In the genomic region with DNA sequence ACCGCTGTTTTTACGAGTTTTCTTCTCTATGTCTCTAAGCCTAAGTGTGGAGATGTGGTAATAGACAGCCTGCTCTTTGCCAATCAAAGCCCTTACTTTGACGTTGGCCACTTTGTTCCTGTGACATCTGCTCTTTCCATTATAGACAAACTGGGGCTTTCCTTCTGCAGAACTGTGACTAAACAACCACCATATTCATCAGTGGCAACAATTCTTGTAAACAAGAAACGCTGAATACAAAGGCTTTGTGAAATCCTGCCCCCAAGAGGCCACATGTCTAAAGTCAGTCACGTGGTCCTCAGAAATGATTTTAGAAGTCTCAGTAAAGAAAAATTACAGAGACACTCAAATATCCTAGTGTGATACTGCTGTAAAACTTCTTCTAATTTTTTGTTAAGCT, we compare ENCODE assay signal across 1 cellular context.
TF ChIP-seq lines count a peak whose summit lies in the region.

No MANE protein-coding gene starts in this region.

TF ChIP-seq in HepG2, 621 proteins besides CTCF, POLR2A, EP300 and RAD21 (continued from another document and continues in another):
- TF ChIP-seq NFIB (CRISPR knock-in tag; IDR thresholded peaks at IDR 0.05; ENCODE audit: borderline replicate concordance) (no peak), E2F1 (CRISPR knock-in tag; IDR thresholded peaks at IDR 0.05) (no peak), SMC3 (IDR thresholded peaks at IDR 0.05; ENCODE audit: low read length) (peak; percentile 46), RXRB (CRISPR knock-in tag; IDR thresholded peaks at IDR 0.05; ENCODE audit: borderline replicate concordance) (peak; percentile 24; the same call in 1 of the 2 replicates), ZMYM3 (CRISPR knock-in tag; IDR thresholded peaks at IDR 0.05) (no peak), ZNF644 (CRISPR knock-in tag; IDR thresholded peaks at IDR 0.05; ENCODE audit: low read depth) (0 out of 2 replicates have a peak, but pooled peaks have one; percentile 18), FOSL1 (CRISPR knock-in tag; IDR thresholded peaks at IDR 0.05; ENCODE audit: borderline replicate concordance) (no peak), FOXA3 (CRISPR knock-in tag; IDR thresholded peaks at IDR 0.05) (peak; percentile 85), TEAD3 (CRISPR knock-in tag; optimal IDR thresholded peaks at IDR 0.05; ENCODE audit: borderline replicate concordance) (peak; percentile 30), ZNF280D (CRISPR knock-in tag; IDR thresholded peaks at IDR 0.05) (no peak), PITX1 (CRISPR knock-in tag; IDR thresholded peaks at IDR 0.05) (no peak), HOMEZ (CRISPR knock-in tag; IDR thresholded peaks at IDR 0.05; ENCODE audit: low read depth) (peak; percentile 48; the same call in 1 of the 2 replicates), USF2 (IDR thresholded peaks at IDR 0.05; ENCODE audit: low read depth, low read length) (peak; percentile 90), USF2 (CRISPR knock-in tag; IDR thresholded peaks at IDR 0.05; ENCODE audit: borderline replicate concordance) (peak; percentile 83; the same call in 1 of the 2 replicates), MYC (CRISPR knock-in tag; IDR thresholded peaks at IDR 0.05; ENCODE audit: borderline replicate concordance) (no peak), POGZ (CRISPR knock-in tag; IDR thresholded peaks at IDR 0.05) (peak; percentile 65), HDAC6 (IDR thresholded peaks at IDR 0.05; ENCODE audit: low read depth, low read length) (no peak), NKX3-1 (CRISPR knock-in tag; IDR thresholded peaks at IDR 0.05) (no peak), ZNF7 (CRISPR knock-in tag; IDR thresholded peaks at IDR 0.05) (no peak), SPEN (CRISPR knock-in tag; IDR thresholded peaks at IDR 0.05; ENCODE audit: low read depth) (no peak), ZNF879 (CRISPR knock-in tag; IDR thresholded peaks at IDR 0.05) (no peak), MAF1 (CRISPR knock-in tag; IDR thresholded peaks at IDR 0.05; ENCODE audit: borderline replicate concordance) (no peak), CBFB (CRISPR knock-in tag; IDR thresholded peaks at IDR 0.05) (no peak), SOX5 (CRISPR knock-in tag; IDR thresholded peaks at IDR 0.05; ENCODE audit: borderline replicate concordance) (peak; percentile 67; the same call in 1 of the 2 replicates), SETDB1 (CRISPR knock-in tag; IDR thresholded peaks at IDR 0.05; ENCODE audit: borderline replicate concordance) (no peak), FOXK1 (CRISPR knock-in tag; IDR thresholded peaks at IDR 0.05; ENCODE audit: borderline replicate concordance, low read depth) (peak; percentile 50; the same call in 1 of the 2 replicates), SAP130 (CRISPR knock-in tag; IDR thresholded peaks at IDR 0.05; ENCODE audit: low read depth) (peak; percentile 54; the same call in 1 of the 2 replicates), ZNF605 (CRISPR knock-in tag; IDR thresholded peaks at IDR 0.05) (no peak), STAG1 (CRISPR knock-in tag; IDR thresholded peaks at IDR 0.05) (peak; percentile 62), ATF3 (CRISPR knock-in tag; IDR thresholded peaks at IDR 0.05) (no peak), ZNF709 (CRISPR knock-in tag; IDR thresholded peaks at IDR 0.05) (no peak), ZNF607 (CRISPR knock-in tag; IDR thresholded peaks at IDR 0.05; ENCODE audit: borderline replicate concordance) (no peak), SOX6 (IDR thresholded peaks at IDR 0.05) (no peak), SOX6 (CRISPR knock-in tag; IDR thresholded peaks at IDR 0.05) (peak; percentile 82), ATF2 (CRISPR knock-in tag; IDR thresholded peaks at IDR 0.05) (0 out of 2 replicates have a peak, but pooled peaks have one; percentile 23), FOXO1 (CRISPR knock-in tag; IDR thresholded peaks at IDR 0.05) (peak; percentile 39; the same call in 1 of the 2 replicates), YY1 (IDR thresholded peaks at IDR 0.05; ENCODE audit: insufficient read depth, insufficient replicate concordance, low read depth, low read length) (no peak), FOXA1 (IDR thresholded peaks at IDR 0.05) (no peak), FOXA1 (CRISPR knock-in tag; IDR thresholded peaks at IDR 0.05) (peak; percentile 70), ZNF547 (CRISPR knock-in tag; IDR thresholded peaks at IDR 0.05) (no peak), POGK (CRISPR knock-in tag; conservative IDR thresholded peaks at IDR 0.05) (no peak), HOXA3 (CRISPR knock-in tag; IDR thresholded peaks at IDR 0.05) (no peak), CAMTA2 (CRISPR knock-in tag; IDR thresholded peaks at IDR 0.05; ENCODE audit: borderline replicate concordance) (no peak), ZNF746 (CRISPR knock-in tag; IDR thresholded peaks at IDR 0.05) (no peak)
- TF ChIP-seq, protein P1, sequence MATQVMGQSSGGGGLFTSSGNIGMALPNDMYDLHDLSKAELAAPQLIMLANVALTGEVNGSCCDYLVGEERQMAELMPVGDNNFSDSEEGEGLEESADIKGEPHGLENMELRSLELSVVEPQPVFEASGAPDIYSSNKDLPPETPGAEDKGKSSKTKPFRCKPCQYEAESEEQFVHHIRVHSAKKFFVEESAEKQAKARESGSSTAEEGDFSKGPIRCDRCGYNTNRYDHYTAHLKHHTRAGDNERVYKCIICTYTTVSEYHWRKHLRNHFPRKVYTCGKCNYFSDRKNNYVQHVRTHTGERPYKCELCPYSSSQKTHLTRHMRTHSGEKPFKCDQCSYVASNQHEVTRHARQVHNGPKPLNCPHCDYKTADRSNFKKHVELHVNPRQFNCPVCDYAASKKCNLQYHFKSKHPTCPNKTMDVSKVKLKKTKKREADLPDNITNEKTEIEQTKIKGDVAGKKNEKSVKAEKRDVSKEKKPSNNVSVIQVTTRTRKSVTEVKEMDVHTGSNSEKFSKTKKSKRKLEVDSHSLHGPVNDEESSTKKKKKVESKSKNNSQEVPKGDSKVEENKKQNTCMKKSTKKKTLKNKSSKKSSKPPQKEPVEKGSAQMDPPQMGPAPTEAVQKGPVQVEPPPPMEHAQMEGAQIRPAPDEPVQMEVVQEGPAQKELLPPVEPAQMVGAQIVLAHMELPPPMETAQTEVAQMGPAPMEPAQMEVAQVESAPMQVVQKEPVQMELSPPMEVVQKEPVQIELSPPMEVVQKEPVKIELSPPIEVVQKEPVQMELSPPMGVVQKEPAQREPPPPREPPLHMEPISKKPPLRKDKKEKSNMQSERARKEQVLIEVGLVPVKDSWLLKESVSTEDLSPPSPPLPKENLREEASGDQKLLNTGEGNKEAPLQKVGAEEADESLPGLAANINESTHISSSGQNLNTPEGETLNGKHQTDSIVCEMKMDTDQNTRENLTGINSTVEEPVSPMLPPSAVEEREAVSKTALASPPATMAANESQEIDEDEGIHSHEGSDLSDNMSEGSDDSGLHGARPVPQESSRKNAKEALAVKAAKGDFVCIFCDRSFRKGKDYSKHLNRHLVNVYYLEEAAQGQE (IDR thresholded peaks at IDR 0.05; ENCODE audit: borderline replicate concordance in 1 of 2, low read depth in 1 of 2, low read length in 2 of 2), result no peak
- TF ChIP-seq, protein P2, sequence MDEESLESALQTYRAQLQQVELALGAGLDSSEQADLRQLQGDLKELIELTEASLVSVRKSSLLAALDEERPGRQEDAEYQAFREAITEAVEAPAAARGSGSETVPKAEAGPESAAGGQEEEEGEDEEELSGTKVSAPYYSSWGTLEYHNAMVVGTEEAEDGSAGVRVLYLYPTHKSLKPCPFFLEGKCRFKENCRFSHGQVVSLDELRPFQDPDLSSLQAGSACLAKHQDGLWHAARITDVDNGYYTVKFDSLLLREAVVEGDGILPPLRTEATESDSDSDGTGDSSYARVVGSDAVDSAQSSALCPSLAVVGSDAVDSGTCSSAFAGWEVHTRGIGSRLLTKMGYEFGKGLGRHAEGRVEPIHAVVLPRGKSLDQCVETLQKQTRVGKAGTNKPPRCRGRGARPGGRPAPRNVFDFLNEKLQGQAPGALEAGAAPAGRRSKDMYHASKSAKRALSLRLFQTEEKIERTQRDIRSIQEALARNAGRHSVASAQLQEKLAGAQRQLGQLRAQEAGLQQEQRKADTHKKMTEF (CRISPR knock-in tag; IDR thresholded peaks at IDR 0.05), result peak; percentile 36; the same call in 1 of the 2 replicates
- TF ChIP-seq, protein P3, sequence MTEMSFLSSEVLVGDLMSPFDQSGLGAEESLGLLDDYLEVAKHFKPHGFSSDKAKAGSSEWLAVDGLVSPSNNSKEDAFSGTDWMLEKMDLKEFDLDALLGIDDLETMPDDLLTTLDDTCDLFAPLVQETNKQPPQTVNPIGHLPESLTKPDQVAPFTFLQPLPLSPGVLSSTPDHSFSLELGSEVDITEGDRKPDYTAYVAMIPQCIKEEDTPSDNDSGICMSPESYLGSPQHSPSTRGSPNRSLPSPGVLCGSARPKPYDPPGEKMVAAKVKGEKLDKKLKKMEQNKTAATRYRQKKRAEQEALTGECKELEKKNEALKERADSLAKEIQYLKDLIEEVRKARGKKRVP (CRISPR knock-in tag; IDR thresholded peaks at IDR 0.05), result no peak
